Comparison of ENCODE assay signal across 15 cellular contexts in genomic region chr5:32029291-32029690, GRCh38.
DNase-seq lines count a peak whose midpoint lies in the region; FAIRE-seq and TF ChIP-seq lines count a peak whose summit lies in the region.
"Had no signal": no experiment of that assay in that cellular context is flagged by ENCODE, and none has a peak within 500 bp of the region (broad histone marks: within the 10 kb centered on the region; RNA-seq: fewer than 3 reads in every experiment).

No MANE protein-coding gene starts in this region.

- no peak overlapping the region for H3K9ac ChIP-seq in smooth muscle cell (ENCODE audit: low read depth)

- H3K4me1 ChIP-seq in smooth muscle cell (ENCODE audit: low read depth) (peaks cover 30% of the 10 kb centered on the region), ascending aorta (peaks cover 0 to 22% of the 10 kb centered on the region in 2 donors)
- H3K4me1 ChIP-seq: prostate gland had no signal

- H3K27ac ChIP-seq in epithelial cell of prostate (peak overlapping the region; percentile 54), smooth muscle cell (ENCODE audit: low read depth) (peak overlapping the region; percentile 87), ascending aorta (peak overlapping the region in 1 of 2 donors; percentile 49)

- peak overlapping the region; percentile 45 for H3K4me2 ChIP-seq in smooth muscle cell

- TF ChIP-seq CTCF in smooth muscle cell (IDR thresholded peaks at IDR 0.05; ENCODE audit: borderline replicate concordance, insufficient read depth, poor library complexity, severe bottlenecking): no peak
- no peak for TF ChIP-seq CTCF in ascending aorta (IDR thresholded peaks at IDR 0.05)

- H3K4me3 ChIP-seq in smooth muscle cell: no peak overlapping the region
- no peak overlapping the region for H3K4me3 ChIP-seq in ascending aorta
- H3K4me3 ChIP-seq: prostate gland had no signal

- no peaks in the 10 kb centered on the region for H4K20me1 ChIP-seq in smooth muscle cell (ENCODE audit: low read depth)

- H3K27me3 ChIP-seq in smooth muscle cell (ENCODE audit: low read depth) (no peaks in the 10 kb centered on the region), ascending aorta (no peaks in the 10 kb centered on the region)

- H3K9me3 ChIP-seq in smooth muscle cell (replicated peaks; ENCODE audit: low read depth): no peaks in the 10 kb centered on the region
- H3K9me3 ChIP-seq in ascending aorta: no peaks in the 10 kb centered on the region
- H3K9me3 ChIP-seq: prostate gland had no signal

- whole genome bisulfite sequencing in smooth muscle cell (ENCODE audit: low lambda C conversion rate): 34% methylated on average over 2 of the region's 2 CpGs

- intact Hi-C loops in ascending aorta (cut with DNase I): loop anchor here (5.0 kb wide), 1 partner anchor 497 kb away; the partner anchor contains the start of genes C5orf22 and DROSHA

- no peaks in the 10 kb centered on the region for H3K79me2 ChIP-seq in smooth muscle cell (ENCODE audit: low read depth)

- FAIRE-seq in frontal cortex (lab: Jason Lieb, UNC): no peak

- H2AFZ ChIP-seq in smooth muscle cell (ENCODE audit: low read depth): no peak overlapping the region

- peaks cover 31% of the 10 kb centered on the region for H3F3A ChIP-seq in smooth muscle cell (ENCODE audit: low read depth)

- DNase-seq in GM03348 (ENCODE audit: low spot score): peak; percentile 37
- DNase-seq in NOMO-1 treated with DMSO at 0.1 percent for 48 hours (lab: John Stamatoyannopoulos, UW; ENCODE audit: unreplicated experiment): peak; percentile 40
- no peak for DNase-seq in epithelial cell of prostate (ENCODE audit: low read depth, low spot score)
- DNase-seq in smooth muscle cell (lab: John Stamatoyannopoulos, UW; ENCODE audit: unreplicated experiment): no peak
- DNase-seq in frontal cortex (ENCODE audit: low spot score in 2 of 2): no peak
- no peak for DNase-seq in ascending aorta (ENCODE audit: low spot score in 2 of 2)
- no peak for DNase-seq in globus pallidus (ENCODE audit: low spot score)
- no peak for DNase-seq in activated CD4-positive, alpha-beta T cell treated with anti-CD3 and anti-CD28 coated beads, Interleukin-2, amount 50 U/mL, for 4 hours
- DNase-seq: activated CD4-positive, CD25-positive, alpha-beta regulatory T cell treated with anti-CD3 and anti-CD28 coated beads, Interleukin-2, amount 50 U/mL, for 72 hours; activated CD8-positive, alpha-beta memory T cell treated with anti-CD3 and anti-CD28 coated beads, Interleukin-2, amount 50 U/mL, for 4 hours; activated naive CD4-positive, alpha-beta T cell treated with anti-CD3 and anti-CD28 coated beads, Interleukin-2, amount 10 ng/mL, durations not matched to agents 7 days and 5 days; CD4-positive, alpha-beta memory T cell; NCI-H1092; OCI-M1 had no signal

- H3K36me3 ChIP-seq in smooth muscle cell (ENCODE audit: low read depth) (no peaks in the 10 kb centered on the region), ascending aorta (no peaks in the 10 kb centered on the region)
- H3K36me3 ChIP-seq: prostate gland had no signal

Comparison
In these comparisons a context has a peak if more than half of its experiments do, and no peak if none do; other contexts are left out.
1. DNase-seq: peak in GM03348 (single experiment) and NOMO-1 treated with DMSO at 0.1 percent for 48 hours (single experiment); none in epithelial cell of prostate (single experiment), smooth muscle cell (single experiment), frontal cortex (0 of 2), ascending aorta (0 of 2), globus pallidus (single experiment) and activated CD4-positive, alpha-beta T cell treated with anti-CD3 and anti-CD28 coated beads, Interleukin-2, amount 50 U/mL, for 4 hours (0 of 2).